In genomic region chr3:136955813-136956212, GRCh38 we compare ENCODE assay signal across 10 cellular contexts. TPM values are rescaled to one million over a fixed set of nuclear protein-coding genes. Genes with fewer than 3 reads are reported as not detected.
DNase-seq lines count a peak whose midpoint lies in the region; ATAC-seq and TF ChIP-seq lines count a peak whose summit lies in the region.
"Had no signal": no experiment of that assay in that cellular context is flagged by ENCODE, and none has a peak within 500 bp of the region (broad histone marks: within the 10 kb centered on the region; RNA-seq: fewer than 3 reads in every experiment).

No MANE protein-coding gene starts in this region.

- H3K36me3 ChIP-seq in adipocyte (ENCODE audit: control insufficient read depth, insufficient read depth, low read length, severe bottlenecking) (peaks cover 6% of the 10 kb centered on the region), gastroesophageal sphincter (no peaks in the 10 kb centered on the region)

- WGBS in gastroesophageal sphincter (ENCODE audit: low coverage in 1 of 2), 2 donors, result 54 to 66% methylated on average over 2 of the region's 2 CpGs

- H3K9me3 ChIP-seq in adipocyte (ENCODE audit: control insufficient read depth, low read length), result no peaks in the 10 kb centered on the region
- no peaks in the 10 kb centered on the region for H3K9me3 ChIP-seq in gastroesophageal sphincter

- H3K4me1 ChIP-seq in adipocyte (ENCODE audit: control insufficient read depth, insufficient read depth, low read length), result peaks cover 55% of the 10 kb centered on the region
- peaks cover 0 to 15% (median 0%) of the 10 kb centered on the region in 3 donors for H3K4me1 ChIP-seq in gastroesophageal sphincter

- no peak overlapping the region for H3K4me3 ChIP-seq in adipocyte (ENCODE audit: low read length)
- no peak overlapping the region for H3K4me3 ChIP-seq in gastroesophageal sphincter

- peak overlapping the region; percentile 4 for H3K9ac ChIP-seq in adipocyte (ENCODE audit: low read length)

- DNase-seq in H4 (ENCODE audit: low spot score), result peak; percentile 92
- peak; percentile 85 for DNase-seq in adipocyte (ENCODE audit: low read depth)
- peak; percentile 60 for DNase-seq in glomerular visceral epithelial cell (ENCODE audit: extremely low spot score)
- peak; percentile 23 for DNase-seq in smooth muscle cell of the brain vasculature (ENCODE audit: low read depth, low spot score)
- DNase-seq in activated gamma-delta T cell (lab: John Stamatoyannopoulos, UW), result no peak
- no peak for DNase-seq in UCSD-AML1 (lab: John Stamatoyannopoulos, UW; ENCODE audit: unreplicated experiment)
- DNase-seq: GDM1, KBM-7 had no signal

- TF ChIP-seq POLR2A in gastroesophageal sphincter (IDR thresholded peaks at IDR 0.05), result no peak

- no peak for TF ChIP-seq CTCF in gastroesophageal sphincter (IDR thresholded peaks at IDR 0.05)

- H3K27ac ChIP-seq in gastroesophageal sphincter, result no peak overlapping the region

- no peak for ATAC-seq in gastroesophageal sphincter
- ATAC-seq in GM21447 (IDR thresholded peaks at IDR 0.05; ENCODE audit: unreplicated experiment), result no peak

- no peak for TF ChIP-seq EP300 in gastroesophageal sphincter (IDR thresholded peaks at IDR 0.05)

- H3K27me3 ChIP-seq in adipocyte (replicated peaks; ENCODE audit: control insufficient read depth, insufficient read depth, low read length), result no peaks in the 10 kb centered on the region
- H3K27me3 ChIP-seq in gastroesophageal sphincter, result no peaks in the 10 kb centered on the region

RNA-seq across cellular contexts. Expression of gene IL20RB, which starts 2.0 kb away (rescaled TPM):
- 61.5 and 69.6 TPM in 2 replicates for total RNA-seq in H4 (2014; rRNA removed; shearing (Covaris generic))
- total RNA-seq in gastroesophageal sphincter, result 1 to 10 TPM in 2 of 4 donors, under 1 TPM in 2; 0.62 to 7.3 (median 1.0) TPM

Comparison
In these comparisons a context has a peak if more than half of its experiments do, and no peak if none do; other contexts are left out.
1. DNase-seq: peak in H4 (single experiment), adipocyte (single experiment), glomerular visceral epithelial cell (single experiment) and smooth muscle cell of the brain vasculature (single experiment); none in activated gamma-delta T cell (single experiment) and UCSD-AML1 (single experiment).